ENCODE assay signal across 9 cellular contexts in genomic region chr4:89486042-89486441, GRCh38.
DNase-seq lines count a peak whose midpoint lies in the region; ATAC-seq, FAIRE-seq and TF ChIP-seq lines count a peak whose summit lies in the region.
"Had no signal": no experiment of that assay in that cellular context is flagged by ENCODE, and none has a peak within 500 bp of the region (broad histone marks: within the 10 kb centered on the region; RNA-seq: fewer than 3 reads in every experiment).

No MANE protein-coding gene starts in this region.

- no peaks in the 10 kb centered on the region for H3K36me3 ChIP-seq in endothelial cell of umbilical vein (ENCODE audit: control insufficient read depth in 2 of 2, extremely low read depth in 1 of 2, insufficient read depth in 2 of 2, low read length in 2 of 2)

- peaks cover 0 to 4% of the 10 kb centered on the region in 2 donors for H3K9me3 Mint-ChIP-seq in stimulated activated naive CD8-positive, alpha-beta T cell treated with anti-CD3 and anti-CD28 coated beads, Interleukin-15, amount 100 ng/mL, for 72 hours
- H3K9me3 Mint-ChIP-seq in immature natural killer cell = peaks cover 0 to 2% (median 0%) of the 10 kb centered on the region in 6 donors

- H3K27ac Mint-ChIP-seq in stimulated activated naive CD8-positive, alpha-beta T cell treated with anti-CD3 and anti-CD28 coated beads, Interleukin-15, amount 100 ng/mL, for 72 hours = no peak overlapping the region
- H3K27ac Mint-ChIP-seq in immature natural killer cell = no peak overlapping the region
- H3K27ac Mint-ChIP-seq: stimulated activated naive CD8-positive, alpha-beta T cell treated with anti-CD3 and anti-CD28 coated beads, Interleukin-15, Interleukin-2, amounts not matched to agents 100 ng/mL and 50 ng/mL, for 24 hours had no signal

- no peaks in the 10 kb centered on the region for H3K27me3 ChIP-seq in endothelial cell of umbilical vein (ENCODE audit: control insufficient read depth in 2 of 2, insufficient read depth in 2 of 2, low read length in 2 of 2)

- POLR2A ChIA-PET in endothelial cell of umbilical vein (lab: Charles Lee) = interaction anchor here (0.6 to 1.0 kb wide), 2 partner anchors 195 to 383 kb away, joined by 3 read pairs; no protein-coding TSS in a partner anchor

- no peak overlapping the region for H3K4me3 ChIP-seq in endothelial cell of umbilical vein (replicated peaks in 1 of 3; ENCODE audit: insufficient read depth in 1 of 3, low read depth in 1 of 3, low read length in 3 of 3)

- no peak for DNase-seq in stimulated activated naive CD8-positive, alpha-beta T cell treated with anti-CD3 and anti-CD28 coated beads, Interleukin-15, amount 100 ng/mL, for 72 hours
- DNase-seq in stimulated activated naive CD8-positive, alpha-beta T cell treated with anti-CD3 and anti-CD28 coated beads, Interleukin-15, Interleukin-2, amounts not matched to agents 100 U/mL and 50 U/mL, for 24 hours = no peak
- DNase-seq in NCI-H446 treated with DMSO at 0.1 percent for 48 hours (lab: John Stamatoyannopoulos, UW) = peak; percentile 1
- DNase-seq in endothelial cell of umbilical vein (ENCODE audit: low read depth, low spot score) = peak; percentile 86
- no peak for DNase-seq in stimulated activated CD4-positive, alpha-beta T cell treated with anti-CD3 and anti-CD28 coated beads, Interleukin-4, amount 100 ng/mL, for 24 hours
- no peak for DNase-seq in stimulated activated CD4-positive, alpha-beta T cell treated with anti-CD3 and anti-CD28 coated beads, Interleukin-12 subunit alpha, Interleukin-12 subunit beta, amount 100 ng/mL, for 4 hours
- no peak for DNase-seq in immature natural killer cell

- intact Hi-C loops in endothelial cell of umbilical vein (cut with micrococcal nuclease) = loop anchor here (1.0 to 10.0 kb wide), 7 partner anchors 101 to 639 kb away; partner anchors contain the start of genes CCSER1 and SNCA

- peak; percentile 43 to 45 for TF ChIP-seq CTCF in endothelial cell of umbilical vein (IDR thresholded peaks at IDR 0.05; ENCODE audit: extremely low read depth in 1 of 2, insufficient read depth in 1 of 2, low read depth in 1 of 2, low read length in 2 of 2)

- ATAC-seq in stimulated activated naive CD8-positive, alpha-beta T cell treated with anti-CD3 and anti-CD28 coated beads, Interleukin-15, amount 100 ng/mL, for 72 hours = peak; percentile 70
- no peak for ATAC-seq in stimulated activated naive CD8-positive, alpha-beta T cell treated with anti-CD3 and anti-CD28 coated beads, Interleukin-15, Interleukin-2, amounts not matched to agents 100 U/mL and 50 U/mL, for 24 hours
- ATAC-seq in HG02981 (IDR thresholded peaks at IDR 0.05; ENCODE audit: unreplicated experiment) = no peak

- H3K9ac ChIP-seq in endothelial cell of umbilical vein (replicated peaks; ENCODE audit: extremely low read depth, insufficient read depth, low read length) = no peak overlapping the region

- H2AFZ ChIP-seq in endothelial cell of umbilical vein (ENCODE audit: low read depth, low read length) = no peak overlapping the region

- CTCF ChIA-PET in endothelial cell of umbilical vein (lab: Charles Lee) = interaction anchor here (0.5 to 5.2 kb wide), 82 partner anchors 9 to 808 kb away, joined by 3 to 78 read pairs (median 6); partner anchors contain the start of gene MMRN1

- peak; percentile 28 for FAIRE-seq in endothelial cell of umbilical vein (lab: Jason Lieb, UNC)

- H3K4me2 ChIP-seq in endothelial cell of umbilical vein (ENCODE audit: insufficient read depth, low read length) = no peak overlapping the region

- no peaks in the 10 kb centered on the region for H3K27me3 Mint-ChIP-seq in stimulated activated naive CD8-positive, alpha-beta T cell treated with anti-CD3 and anti-CD28 coated beads, Interleukin-15, amount 100 ng/mL, for 72 hours
- H3K27me3 Mint-ChIP-seq in immature natural killer cell (ENCODE audit: low read depth in 3 of 3) = peaks cover 0 to 3% (median 2%) of the 10 kb centered on the region in 3 donors
- H3K27me3 Mint-ChIP-seq: stimulated activated naive CD8-positive, alpha-beta T cell treated with anti-CD3 and anti-CD28 coated beads, Interleukin-15, Interleukin-2, amounts not matched to agents 100 ng/mL and 50 ng/mL, for 24 hours had no signal

- H3K4me1 Mint-ChIP-seq in stimulated activated naive CD8-positive, alpha-beta T cell treated with anti-CD3 and anti-CD28 coated beads, Interleukin-15, amount 100 ng/mL, for 72 hours = no peaks in the 10 kb centered on the region
- peaks cover 12 to 25% of the 10 kb centered on the region in 2 donors for H3K4me1 Mint-ChIP-seq in immature natural killer cell

- no TSS peak for BruUV-seq in endothelial cell of umbilical vein (replicated peaks; lab: Mats Ljungman, UMichigan)

- H3K4me1 ChIP-seq in endothelial cell of umbilical vein (ENCODE audit: control insufficient read depth, extremely low read depth, insufficient read depth, low read length) = peaks cover 26% of the 10 kb centered on the region

- H3K79me2 ChIP-seq in endothelial cell of umbilical vein (ENCODE audit: control insufficient read depth, insufficient read depth, low read length) = no peaks in the 10 kb centered on the region

- no peak overlapping the region for H3K27ac ChIP-seq in endothelial cell of umbilical vein (ENCODE audit: insufficient read depth, low read depth, low read length)

- dilution Hi-C loops in endothelial cell of umbilical vein (cut with MboI; ENCODE audit: extremely low pct_ligation_motif_present, low sequenced_read_pairs) = no loop called here

- no peak overlapping the region for H3K4me3 Mint-ChIP-seq in stimulated activated naive CD8-positive, alpha-beta T cell treated with anti-CD3 and anti-CD28 coated beads, Interleukin-15, amount 100 ng/mL, for 72 hours
- H3K4me3 Mint-ChIP-seq in immature natural killer cell = peak overlapping the region in 2 of 5 donors; percentile 2 to 85
- H3K4me3 Mint-ChIP-seq: stimulated activated naive CD8-positive, alpha-beta T cell treated with anti-CD3 and anti-CD28 coated beads, Interleukin-15, Interleukin-2, amounts not matched to agents 100 ng/mL and 50 ng/mL, for 24 hours had no signal

- H3K36me3 Mint-ChIP-seq in immature natural killer cell = peaks cover 0 to 4% (median 0%) of the 10 kb centered on the region in 3 donors

- H4K20me1 ChIP-seq in endothelial cell of umbilical vein (replicated peaks; ENCODE audit: control insufficient read depth, extremely low read depth, insufficient read depth, low read length) = no peaks in the 10 kb centered on the region

- no peaks in the 10 kb centered on the region for H3K9me3 ChIP-seq in endothelial cell of umbilical vein (replicated peaks; ENCODE audit: control insufficient read depth, insufficient read depth, low read length)

- TF ChIP-seq POLR2A in endothelial cell of umbilical vein (IDR thresholded peaks at IDR 0.05; ENCODE audit: low read depth, low read length) = no peak

- no peaks in the 10 kb centered on the region for H3K9me1 ChIP-seq in endothelial cell of umbilical vein (replicated peaks; ENCODE audit: control insufficient read depth, extremely low read depth, insufficient read depth, low read length)

TF ChIP-seq in endothelial cell of umbilical vein, 7 proteins besides CTCF, POLR2A, EP300 and RAD21:
- TF ChIP-seq GATA2 (IDR thresholded peaks at IDR 0.05; ENCODE audit: insufficient read depth, insufficient read length, low read depth, low read length) (no peak), EZH2 (IDR thresholded peaks at IDR 0.05; ENCODE audit: borderline replicate concordance, low read depth, low read length, severe bottlenecking) (no peak), MAX (IDR thresholded peaks at IDR 0.05; ENCODE audit: insufficient read depth, insufficient read length) (no peak), POLR2AphosphoS5 (IDR thresholded peaks at IDR 0.05; ENCODE audit: insufficient read depth, low read depth, low read length) (no peak), JUN (IDR thresholded peaks at IDR 0.05; ENCODE audit: borderline replicate concordance, insufficient read depth, insufficient read length, low read depth) (no peak), FOS (IDR thresholded peaks at IDR 0.05; ENCODE audit: borderline replicate concordance, insufficient read depth, low read length) (no peak), MYC (IDR thresholded peaks at IDR 0.05; ENCODE audit: low read depth, low read length) (no peak)

Comparison
In these comparisons a context has a peak if more than half of its experiments do, and no peak if none do; other contexts are left out.
1. DNase-seq: peak in NCI-H446 treated with DMSO at 0.1 percent for 48 hours (single experiment) and endothelial cell of umbilical vein (single experiment); none in stimulated activated naive CD8-positive, alpha-beta T cell treated with anti-CD3 and anti-CD28 coated beads, Interleukin-15, amount 100 ng/mL, for 72 hours (0 of 2), stimulated activated naive CD8-positive, alpha-beta T cell treated with anti-CD3 and anti-CD28 coated beads, Interleukin-15, Interleukin-2, amounts not matched to agents 100 U/mL and 50 U/mL, for 24 hours (single experiment), stimulated activated CD4-positive, alpha-beta T cell treated with anti-CD3 and anti-CD28 coated beads, Interleukin-4, amount 100 ng/mL, for 24 hours (single experiment), stimulated activated CD4-positive, alpha-beta T cell treated with anti-CD3 and anti-CD28 coated beads, Interleukin-12 subunit alpha, Interleukin-12 subunit beta, amount 100 ng/mL, for 4 hours (single experiment) and immature natural killer cell (0 of 3).